28 cellular contexts compared by ENCODE assay signal in genomic region chr1:6750490-6750889, GRCh38.
"Had no signal": no experiment of that assay in that cellular context is flagged by ENCODE, and none has a peak within 500 bp of the region (broad histone marks: within the 10 kb centered on the region; RNA-seq: fewer than 3 reads in every experiment).

No MANE protein-coding gene starts in this region.

- H3K4me1 Mint-ChIP-seq: natural killer cell; nephron; stimulated activated effector memory CD8-positive, alpha-beta T cell treated with anti-CD3 and anti-CD28 coated beads, Interleukin-12 subunit alpha, Interleukin-12 subunit beta, amount 100 ng/mL, for 72 hours; stimulated activated naive B cell treated with anti-CD40 and anti-IgM and Interleukin-4, amounts not matched to agents 10 μg/mL and 1 μg/mL and 100 μg/mL, for 72 hours had no signal

- H3K27me3 ChIP-seq: ovary, right lobe of liver, sigmoid colon, stomach, thyroid gland, tibial nerve, upper lobe of left lung, uterus had no signal

- H3K36me3 Mint-ChIP-seq: natural killer cell; neural progenitor cell; stimulated activated effector memory CD8-positive, alpha-beta T cell treated with anti-CD3 and anti-CD28 coated beads, Interleukin-12 subunit alpha, Interleukin-12 subunit beta, amount 100 ng/mL, for 72 hours; stimulated activated naive B cell treated with anti-CD40 and anti-IgM and Interleukin-4, amounts not matched to agents 10 μg/mL and 1 μg/mL and 100 μg/mL, for 72 hours had no signal

- H3K4me1 ChIP-seq: parathyroid adenoma, psoas muscle, right lobe of liver, sigmoid colon, thyroid gland, tibial nerve, upper lobe of left lung, uterus had no signal

- H3K27ac ChIP-seq: neural progenitor cell, ovary, parathyroid adenoma, psoas muscle, right lobe of liver, sigmoid colon, stomach, thoracic aorta, thyroid gland, tibial nerve, upper lobe of left lung, uterus had no signal

- H3K9me3 Mint-ChIP-seq: natural killer cell; nephron; neural progenitor cell; stimulated activated effector memory CD8-positive, alpha-beta T cell treated with anti-CD3 and anti-CD28 coated beads, Interleukin-12 subunit alpha, Interleukin-12 subunit beta, amount 100 ng/mL, for 72 hours; stimulated activated naive CD8-positive, alpha-beta T cell treated with anti-CD3 and anti-CD28 coated beads, Interleukin-15, Interleukin-2, amounts not matched to agents 100 ng/mL and 50 ng/mL, for 24 hours had no signal

- DNase-seq: natural killer cell; occipital lobe; ovary; posterior cingulate gyrus; psoas muscle; right cardiac atrium; right lobe of liver; small intestine; stimulated activated CD4-positive, alpha-beta T cell treated with anti-CD3 and anti-CD28 coated beads, Interleukin-15, amount 100 ng/mL, for 24 hours; stimulated activated CD4-positive, alpha-beta T cell treated with anti-CD3 and anti-CD28 coated beads, Interleukin-2, amount 100 ng/mL, for 24 hours; stimulated activated CD4-positive, alpha-beta T cell treated with anti-CD3 and anti-CD28 coated beads, Interleukin-2, amount 100 ng/mL, for 48 hours; stimulated activated CD4-positive, alpha-beta T cell treated with anti-CD3 and anti-CD28 coated beads, Interleukin-4, amount 100 ng/mL, for 24 hours; stimulated activated naive B cell treated with anti-CD40 and anti-IgM and Interleukin-4, amounts not matched to agents 10 μg/mL and 1 μg/mL and 100 μg/mL, for 72 hours; stimulated activated naive CD4-positive, alpha-beta T cell treated with Interleukin-2 at 50 U/mL for 16 hours; stomach; thyroid gland; trophoblast cell; upper lobe of left lung; uterus had no signal

- H3K4me3 Mint-ChIP-seq: natural killer cell; nephron; neural progenitor cell; stimulated activated effector memory CD8-positive, alpha-beta T cell treated with anti-CD3 and anti-CD28 coated beads, Interleukin-12 subunit alpha, Interleukin-12 subunit beta, amount 100 ng/mL, for 72 hours; stimulated activated naive B cell treated with anti-CD40 and anti-IgM and Interleukin-4, amounts not matched to agents 10 μg/mL and 1 μg/mL and 100 μg/mL, for 72 hours; stimulated activated naive CD8-positive, alpha-beta T cell treated with anti-CD3 and anti-CD28 coated beads, Interleukin-15, Interleukin-2, amounts not matched to agents 100 ng/mL and 50 ng/mL, for 24 hours had no signal

- H3K9me3 ChIP-seq: ovary, psoas muscle, right lobe of liver, sigmoid colon, stomach, thoracic aorta, thyroid gland, tibial nerve, upper lobe of left lung, uterus had no signal

- ATAC-seq: natural killer cell; psoas muscle; right cardiac atrium; right lobe of liver; stimulated activated effector memory CD8-positive, alpha-beta T cell treated with anti-CD3 and anti-CD28 coated beads, Interleukin-12 subunit alpha, Interleukin-12 subunit beta, amount 100 ng/mL, for 72 hours; stimulated activated naive B cell treated with anti-CD40 and anti-IgM and Interleukin-4, amounts not matched to agents 10 μg/mL and 1 μg/mL and 100 μg/mL, for 72 hours had no signal

- H3K4me3 ChIP-seq: neural progenitor cell, ovary, psoas muscle, right lobe of liver, sigmoid colon, stomach, thoracic aorta, thyroid gland, tibial nerve, upper lobe of left lung, uterus had no signal

- H3K36me3 ChIP-seq: neural progenitor cell, ovary, right lobe of liver, sigmoid colon, stomach, thoracic aorta, thyroid gland, tibial nerve, upper lobe of left lung, uterus had no signal

- H3K27ac Mint-ChIP-seq: natural killer cell; nephron; neural progenitor cell; progenitor cell of endocrine pancreas; stimulated activated effector memory CD8-positive, alpha-beta T cell treated with anti-CD3 and anti-CD28 coated beads, Interleukin-12 subunit alpha, Interleukin-12 subunit beta, amount 100 ng/mL, for 72 hours; stimulated activated naive B cell treated with anti-CD40 and anti-IgM and Interleukin-4, amounts not matched to agents 10 μg/mL and 1 μg/mL and 100 μg/mL, for 72 hours; stimulated activated naive CD8-positive, alpha-beta T cell treated with anti-CD3 and anti-CD28 coated beads, Interleukin-15, Interleukin-2, amounts not matched to agents 100 ng/mL and 50 ng/mL, for 24 hours had no signal
